In genomic region chr6:57432162-57432561, GRCh38 we compare ENCODE assay signal across 15 cellular contexts.
A peak's percentile ranks its signal among the peaks of the same experiment; 100 is the strongest.
DNase-seq lines count a peak whose midpoint lies in the region; ATAC-seq and FAIRE-seq lines count a peak whose summit lies in the region.
"Had no signal": no experiment of that assay in that cellular context is flagged by ENCODE, and none has a peak within 500 bp of the region (broad histone marks: within the 10 kb centered on the region; RNA-seq: fewer than 3 reads in every experiment).

No MANE protein-coding gene starts in this region.

- FAIRE-seq in RCC 7860 (lab: Jason Lieb, UNC) = no peak
- FAIRE-seq: GM18507 had no signal

- H3K27ac Mint-ChIP-seq in activated T-helper 17 cell treated with anti-CD3 and anti-CD28 coated beads, Interleukin-2, amount 50 U/mL, for 72 hours = peak overlapping the region; percentile 15
- H3K27ac Mint-ChIP-seq in CD4-positive, alpha-beta memory T cell = peak overlapping the region in 3 of 7 donors; percentile 32 to 74 (median 61)
- no peak overlapping the region for H3K27ac Mint-ChIP-seq in stimulated activated naive CD8-positive, alpha-beta T cell treated with anti-CD3 and anti-CD28 coated beads, Interleukin-15, amount 100 ng/mL, for 72 hours

- POLR2A ChIA-PET in CD4-positive, alpha-beta memory T cell (lab: Charles Lee; ENCODE audit: partially characterized antibody) = no interaction called here

- H3K4me3 ChIP-seq in CD4-positive, alpha-beta memory T cell (ENCODE audit: low read length in 2 of 2) = no peak overlapping the region

- no peaks in the 10 kb centered on the region for H3K9me3 Mint-ChIP-seq in activated T-helper 17 cell treated with anti-CD3 and anti-CD28 coated beads, Interleukin-2, amount 50 U/mL, for 72 hours
- no peaks in the 10 kb centered on the region for H3K9me3 Mint-ChIP-seq in CD4-positive, alpha-beta memory T cell
- H3K9me3 Mint-ChIP-seq in stimulated activated naive CD8-positive, alpha-beta T cell treated with anti-CD3 and anti-CD28 coated beads, Interleukin-15, amount 100 ng/mL, for 72 hours = no peaks in the 10 kb centered on the region

- H3K27me3 Mint-ChIP-seq in activated T-helper 17 cell treated with anti-CD3 and anti-CD28 coated beads, Interleukin-2, amount 50 U/mL, for 72 hours = no peaks in the 10 kb centered on the region
- no peaks in the 10 kb centered on the region for H3K27me3 Mint-ChIP-seq in CD4-positive, alpha-beta memory T cell
- H3K27me3 Mint-ChIP-seq in stimulated activated naive CD8-positive, alpha-beta T cell treated with anti-CD3 and anti-CD28 coated beads, Interleukin-15, amount 100 ng/mL, for 72 hours = no peaks in the 10 kb centered on the region

- ATAC-seq in activated T-helper 17 cell treated with anti-CD3 and anti-CD28 coated beads, Interleukin-2, amount 50 U/mL, for 72 hours (replicated peaks) = no peak
- ATAC-seq in HG02884 (IDR thresholded peaks at IDR 0.05; ENCODE audit: unreplicated experiment) = no peak
- ATAC-seq in stimulated activated naive CD8-positive, alpha-beta T cell treated with anti-CD3 and anti-CD28 coated beads, Interleukin-15, amount 100 ng/mL, for 72 hours = no peak
- ATAC-seq: left cardiac atrium had no signal

- CTCF ChIA-PET in CD4-positive, alpha-beta memory T cell (lab: Charles Lee; ENCODE audit: partially characterized antibody) = interaction anchor here (0.8 kb wide), 1 partner anchor 116 kb away, joined by 3 read pairs; no protein-coding TSS in a partner anchor

- H3K9me3 ChIP-seq in CD4-positive, alpha-beta memory T cell (ENCODE audit: control insufficient read depth in 1 of 2, low read length in 2 of 2) = no peaks in the 10 kb centered on the region

- DNase-seq in AG08395 (ENCODE audit: low spot score) = peak; percentile 48
- DNase-seq in GF-D8 (lab: John Stamatoyannopoulos, UW) = peak; percentile 62
- DNase-seq in glomerular endothelial cell (ENCODE audit: extremely low read depth, low read depth, low spot score) = peak; percentile 23
- no peak for DNase-seq in CD4-positive, alpha-beta memory T cell
- DNase-seq in RCC 7860 (ENCODE audit: low spot score) = no peak
- no peak for DNase-seq in stimulated activated naive CD8-positive, alpha-beta T cell treated with anti-CD3 and anti-CD28 coated beads, Interleukin-15, amount 100 ng/mL, for 72 hours
- DNase-seq: activated CD4-positive, CD25-positive, alpha-beta regulatory T cell treated with anti-CD3 and anti-CD28 coated beads, Interleukin-2, amount 50 U/mL, for 72 hours; DMS53; erythroblast; left cardiac atrium; RPMI8226; stimulated activated CD4-positive, alpha-beta T cell treated with anti-CD3 and anti-CD28 coated beads, Interleukin-4, amount 100 ng/mL, for 24 hours had no signal

- intact Hi-C loops in CD4-positive, alpha-beta memory T cell (cut with micrococcal nuclease) = no loop called here

- H3K27me3 ChIP-seq in CD4-positive, alpha-beta memory T cell (ENCODE audit: insufficient read depth, low read length) = no peaks in the 10 kb centered on the region

- peaks cover 7% of the 10 kb centered on the region for H3K4me1 Mint-ChIP-seq in activated T-helper 17 cell treated with anti-CD3 and anti-CD28 coated beads, Interleukin-2, amount 50 U/mL, for 72 hours
- H3K4me1 Mint-ChIP-seq in CD4-positive, alpha-beta memory T cell = peaks cover 12 to 15% (median 13%) of the 10 kb centered on the region in 4 donors
- peaks cover 15% of the 10 kb centered on the region for H3K4me1 Mint-ChIP-seq in stimulated activated naive CD8-positive, alpha-beta T cell treated with anti-CD3 and anti-CD28 coated beads, Interleukin-15, amount 100 ng/mL, for 72 hours

- no peaks in the 10 kb centered on the region for H3K4me1 ChIP-seq in CD4-positive, alpha-beta memory T cell (ENCODE audit: insufficient read depth, low read length)

- H3K4me3 Mint-ChIP-seq in activated T-helper 17 cell treated with anti-CD3 and anti-CD28 coated beads, Interleukin-2, amount 50 U/mL, for 72 hours = no peak overlapping the region
- peak overlapping the region in 1 of 8 donors; percentile 18 for H3K4me3 Mint-ChIP-seq in CD4-positive, alpha-beta memory T cell
- no peak overlapping the region for H3K4me3 Mint-ChIP-seq in stimulated activated naive CD8-positive, alpha-beta T cell treated with anti-CD3 and anti-CD28 coated beads, Interleukin-15, amount 100 ng/mL, for 72 hours

- no peaks in the 10 kb centered on the region for H3K36me3 ChIP-seq in CD4-positive, alpha-beta memory T cell (ENCODE audit: insufficient read depth, low read length)

- peaks cover 10% of the 10 kb centered on the region for H3K36me3 Mint-ChIP-seq in activated T-helper 17 cell treated with anti-CD3 and anti-CD28 coated beads, Interleukin-2, amount 50 U/mL, for 72 hours (ENCODE audit: low read depth)
- H3K36me3 Mint-ChIP-seq in CD4-positive, alpha-beta memory T cell = peaks cover 3 to 22% of the 10 kb centered on the region in 2 donors

- no peak overlapping the region for H3K27ac ChIP-seq in CD4-positive, alpha-beta memory T cell (ENCODE audit: low read depth, low read length)

Comparison
In these comparisons a context has a peak if more than half of its experiments do, and no peak if none do; other contexts are left out.
1. DNase-seq: peak in AG08395 (single experiment), GF-D8 (single experiment) and glomerular endothelial cell (single experiment); none in CD4-positive, alpha-beta memory T cell (0 of 5), RCC 7860 (single experiment) and stimulated activated naive CD8-positive, alpha-beta T cell treated with anti-CD3 and anti-CD28 coated beads, Interleukin-15, amount 100 ng/mL, for 72 hours (0 of 2).